Comparison of ENCODE assay signal across 14 cellular contexts in the genomic region with DNA sequence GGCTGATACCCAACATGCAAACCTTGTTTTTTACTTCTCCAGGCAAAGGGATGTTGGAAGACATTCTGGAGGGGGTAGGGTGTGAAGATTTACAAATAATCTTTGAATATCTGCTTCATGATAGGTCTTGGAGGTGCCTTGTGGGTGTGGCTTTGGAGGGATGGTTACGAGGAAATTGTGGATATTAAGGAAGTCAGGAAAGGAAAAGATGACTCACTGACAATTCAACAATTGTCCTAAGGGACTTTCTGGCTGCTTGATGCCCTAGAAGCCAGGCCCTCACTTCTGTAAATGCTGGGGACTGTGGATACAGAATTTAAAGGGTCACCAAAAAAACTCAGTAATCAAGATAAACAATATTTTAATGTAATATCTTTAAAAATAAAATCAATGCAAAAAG. TPM values are rescaled to one million over a fixed set of nuclear protein-coding genes. Genes with fewer than 3 reads are reported as not detected.
DNase-seq lines count a peak whose midpoint lies in the region; ATAC-seq and TF ChIP-seq lines count a peak whose summit lies in the region.
"Had no signal": no experiment of that assay in that cellular context is flagged by ENCODE, and none has a peak within 500 bp of the region (broad histone marks: within the 10 kb centered on the region; RNA-seq: fewer than 3 reads in every experiment).

No MANE protein-coding gene starts in this region.

- DNase-seq in heart right ventricle (no peak), cardiac septum (ENCODE audit: low spot score) (no peak), suprapubic skin (ENCODE audit: low spot score in 2 of 2) (no peak), NAMALWA (ENCODE audit: low spot score) (no peak), tibial artery (no peak), ACHN (no peak)
- DNase-seq: activated CD8-positive, alpha-beta memory T cell treated with anti-CD3 and anti-CD28 coated beads, Interleukin-2, amount 50 U/mL, for 4 hours; aorta; midbrain; NCI-H1694 treated with DMSO at 0.1 percent for 48 hours; stimulated activated naive CD4-positive, alpha-beta T cell treated with Interleukin-2 at 50 U/mL for 16 hours had no signal

- no peak overlapping the region for H3K9ac ChIP-seq in iPS-15b (ENCODE audit: low read depth, low read length)

- TF ChIP-seq CTCF in heart right ventricle (IDR thresholded peaks at IDR 0.05), result no peak
- no peak for TF ChIP-seq CTCF in suprapubic skin (IDR thresholded peaks at IDR 0.05)
- TF ChIP-seq CTCF in tibial artery (IDR thresholded peaks at IDR 0.05), result no peak

- WGBS in heart right ventricle, 2 donors, result 38 to 50% methylated on average over 1 of the region's 1 CpG
- 18% methylated on average over 1 of the region's 1 CpG for WGBS in suprapubic skin

- H3K4me1 ChIP-seq in heart right ventricle (peaks cover 2 to 44% (median 23%) of the 10 kb centered on the region in 9 donors), iPS-15b (ENCODE audit: control insufficient read depth, insufficient read depth, low read length) (peaks cover 20% of the 10 kb centered on the region), suprapubic skin (peaks cover 22% of the 10 kb centered on the region), tibial artery (peaks cover 0 to 34% (median 20%) of the 10 kb centered on the region in 4 donors)

- in situ Hi-C loops in ACHN (cut with HindIII; ENCODE audit: low pct_ligation_motif_present, low pct_unique_long_range_greater_than_20kb, low sequenced_read_pairs), result no loop called here

- no peak for ATAC-seq in heart right ventricle
- ATAC-seq in activated T-helper 17 cell treated with anti-CD3 and anti-CD28 coated beads, Interleukin-2, amount 50 U/mL, for 72 hours (replicated peaks), result no peak
- ATAC-seq: K562 had no signal

- TF ChIP-seq POLR2A in suprapubic skin (IDR thresholded peaks at IDR 0.05), result no peak

- H3K9me3 Mint-ChIP-seq in activated T-helper 17 cell treated with anti-CD3 and anti-CD28 coated beads, Interleukin-2, amount 50 U/mL, for 72 hours, result no peaks in the 10 kb centered on the region

- no peaks in the 10 kb centered on the region for H3K27me3 Mint-ChIP-seq in activated T-helper 17 cell treated with anti-CD3 and anti-CD28 coated beads, Interleukin-2, amount 50 U/mL, for 72 hours

- H3K4me3 ChIP-seq in heart right ventricle, result peak overlapping the region in 6 of 10 donors; percentile 67 to 98 (median 82)
- peak overlapping the region; percentile 92 for H3K4me3 ChIP-seq in iPS-15b (ENCODE audit: low read depth, low read length)
- peak overlapping the region; percentile 86 for H3K4me3 ChIP-seq in suprapubic skin
- H3K4me3 ChIP-seq in tibial artery, result no peak overlapping the region
- H3K4me3 ChIP-seq: K562 had no signal

- H3K9me3 ChIP-seq in heart right ventricle (peaks cover 0 to 6% (median 0%) of the 10 kb centered on the region in 11 donors), iPS-15b (ENCODE audit: control insufficient read depth, insufficient read depth, low read length) (no peaks in the 10 kb centered on the region), suprapubic skin (no peaks in the 10 kb centered on the region), tibial artery (no peaks in the 10 kb centered on the region)

- H3K27ac Mint-ChIP-seq in activated T-helper 17 cell treated with anti-CD3 and anti-CD28 coated beads, Interleukin-2, amount 50 U/mL, for 72 hours, result no peak overlapping the region

- H3K27me3 ChIP-seq in heart right ventricle, result no peaks in the 10 kb centered on the region
- no peaks in the 10 kb centered on the region for H3K27me3 ChIP-seq in iPS-15b (ENCODE audit: control insufficient read depth, insufficient read depth, low read length)
- H3K27me3 ChIP-seq in suprapubic skin, result no peaks in the 10 kb centered on the region
- H3K27me3 ChIP-seq in tibial artery, result no peaks in the 10 kb centered on the region

- H3K4me3 Mint-ChIP-seq in activated T-helper 17 cell treated with anti-CD3 and anti-CD28 coated beads, Interleukin-2, amount 50 U/mL, for 72 hours, result peak overlapping the region; percentile 81

- intact Hi-C loops in heart right ventricle (cut with DNase I) (loop anchor here in 4 of 10 donors (5.0 to 10.0 kb wide), 3 partner anchors 39 to 131 kb away; a partner anchor contains a TSS), cardiac septum (cut with DNase I) (loop anchor here (5.0 kb wide), 1 partner anchor 39 kb away; a partner anchor contains a TSS), tibial artery (cut with DNase I; ENCODE audit: low total_unique reads) (no loop called here)

- TF ChIP-seq EP300 in suprapubic skin (IDR thresholded peaks at IDR 0.05), result no peak

- H3K4me1 Mint-ChIP-seq in activated T-helper 17 cell treated with anti-CD3 and anti-CD28 coated beads, Interleukin-2, amount 50 U/mL, for 72 hours, result peaks cover 15% of the 10 kb centered on the region

- peak overlapping the region in 4 of 10 donors; percentile 82 to 94 (median 92) for H3K27ac ChIP-seq in heart right ventricle
- no peak overlapping the region for H3K27ac ChIP-seq in suprapubic skin
- H3K27ac ChIP-seq in tibial artery, result peak overlapping the region in 1 of 2 donors; percentile 91

- H3K36me3 ChIP-seq in heart right ventricle (peaks cover 0 to 31% (median 2%) of the 10 kb centered on the region in 9 donors), iPS-15b (ENCODE audit: control insufficient read depth, insufficient read depth, low read length) (peaks cover 11% of the 10 kb centered on the region), suprapubic skin (peaks cover 19% of the 10 kb centered on the region), tibial artery (peaks cover 14 to 23% (median 14%) of the 10 kb centered on the region in 3 donors)

- peaks cover 66% of the 10 kb centered on the region for H3K36me3 Mint-ChIP-seq in activated T-helper 17 cell treated with anti-CD3 and anti-CD28 coated beads, Interleukin-2, amount 50 U/mL, for 72 hours (ENCODE audit: low read depth)

RNA-seq across cellular contexts. Expression of a gene that starts 37.4 kb away (rescaled TPM):
- 1 to 10 TPM; 3.6 to 7.9 (median 6.1) TPM for total RNA-seq in heart right ventricle
- 1 to 10 TPM; 2.5 to 4.7 TPM for polyA plus RNA-seq in heart right ventricle
- total RNA-seq in cardiac septum, result 6.7 TPM
- total RNA-seq in activated T-helper 17 cell treated with anti-CD3 and anti-CD28 coated beads, Interleukin-2, amount 50 U/mL, for 72 hours, result 1 to 10 TPM; 4.9 to 5.1 TPM
- total RNA-seq in suprapubic skin, result 10 to 100 TPM in 1 of 4 donors, 1 to 10 TPM in 3; 2.9 to 10.5 (median 5.6) TPM

Comparison
In these comparisons a context has a peak if more than half of its experiments do, and no peak if none do; other contexts are left out.
1. H3K4me3 ChIP-seq: peak in heart right ventricle (6 of 10), iPS-15b (single experiment) and suprapubic skin (single experiment); none in tibial artery (0 of 2).